Comparison of ENCODE assay signal across 9 cellular contexts in genomic region chr18:22560283-22560627, GRCh38.
A peak's percentile ranks its signal among the peaks of the same experiment; 100 is the strongest.
DNase-seq lines count a peak whose midpoint lies in the region; ATAC-seq, FAIRE-seq and TF ChIP-seq lines count a peak whose summit lies in the region.
"Had no signal": no experiment of that assay in that cellular context is flagged by ENCODE, and none has a peak within 500 bp of the region (broad histone marks: within the 10 kb centered on the region; RNA-seq: fewer than 3 reads in every experiment).

No MANE protein-coding gene starts in this region.

- H3K4me1 ChIP-seq in HEK293 (ENCODE audit: control insufficient read depth, insufficient read depth, low read length) (peaks cover 12% of the 10 kb centered on the region; the same call in 1 of the 2 replicates), body of pancreas (peaks cover 16% of the 10 kb centered on the region), HepG2 (ENCODE audit: insufficient read depth, low read length) (peaks cover 17% of the 10 kb centered on the region), smooth muscle cell (ENCODE audit: low read depth) (peaks cover 27% of the 10 kb centered on the region)

- H3K4me3 ChIP-seq in HEK293 (ENCODE audit: low read depth, low read length) = no peak overlapping the region
- no peak overlapping the region for H3K4me3 ChIP-seq in body of pancreas
- peak overlapping the region in 2 of 3 experiments; percentile 67 to 72; a peak in 4 of 6 replicates for H3K4me3 ChIP-seq in HepG2 (replicated peaks in 1 of 3; ENCODE audit: insufficient read depth in 1 of 3, low read depth in 2 of 3, low read length in 3 of 3)
- H3K4me3 ChIP-seq in smooth muscle cell = peak overlapping the region; percentile 69

- CTCF ChIA-PET in HEK293 (lab: Yijun Ruan, JAX) (interaction anchor here (0.7 to 0.9 kb wide), 2 partner anchors 112 to 380 kb away, joined by 4 read pairs; no protein-coding TSS in a partner anchor), HepG2 (lab: Yijun Ruan, JAX; ENCODE audit: low intra/inter-chr PET ratio, low total read pairs) (no interaction called here)

- H3K9me3 ChIP-seq in HEK293 (ENCODE audit: control insufficient read depth, insufficient read depth, low read depth, low read length) = no peaks in the 10 kb centered on the region
- H3K9me3 ChIP-seq in body of pancreas = no peaks in the 10 kb centered on the region
- H3K9me3 ChIP-seq in HepG2 (ENCODE audit: low read length) = no peaks in the 10 kb centered on the region
- H3K9me3 ChIP-seq in smooth muscle cell (replicated peaks; ENCODE audit: low read depth) = no peaks in the 10 kb centered on the region

- H3F3A ChIP-seq in smooth muscle cell (ENCODE audit: low read depth) = peaks cover 15% of the 10 kb centered on the region

- POLR2A ChIA-PET in HEK293 (lab: Yijun Ruan, JAX) (no interaction called here), HepG2 (lab: Yijun Ruan, JAX) (no interaction called here)

- H3K4me2 ChIP-seq in HepG2 (ENCODE audit: low read depth, low read length) = peak overlapping the region; percentile 87
- peak overlapping the region; percentile 98 for H3K4me2 ChIP-seq in smooth muscle cell

- DNase-seq in body of pancreas (no peak), HepG2 (ENCODE audit: low spot score) (no peak), smooth muscle cell (lab: John Stamatoyannopoulos, UW; ENCODE audit: unreplicated experiment) (no peak), epidermal melanocyte (ENCODE audit: insufficient read length, low spot score) (no peak), sciatic nerve (ENCODE audit: low spot score) (no peak), H4 (ENCODE audit: low spot score) (no peak)
- no peak for DNase-seq in stimulated activated CD4-positive, alpha-beta T cell treated with anti-CD3 and anti-CD28 coated beads, Interleukin-2, amount 100 ng/mL, for 24 hours

- H2AFZ ChIP-seq in HepG2 (ENCODE audit: low read length) (no peak overlapping the region), smooth muscle cell (ENCODE audit: low read depth) (no peak overlapping the region)

- no peak for ATAC-seq in body of pancreas
- ATAC-seq in HepG2 = no peak
- no peak for ATAC-seq in sciatic nerve

- no peaks in the 10 kb centered on the region for H3K79me2 ChIP-seq in HepG2 (ENCODE audit: insufficient read depth, low read length)
- H3K79me2 ChIP-seq in smooth muscle cell (ENCODE audit: low read depth) = peaks cover 17% of the 10 kb centered on the region

- TF ChIP-seq CTCF in HEK293 (tag by site-specific recombination; IDR thresholded peaks at IDR 0.05) (0 out of 2 replicates have a peak, but pooled peaks have one; percentile 2), body of pancreas (IDR thresholded peaks at IDR 0.05) (no peak), HepG2 (CRISPR knock-in tag; IDR thresholded peaks at IDR 0.05) (no peak), smooth muscle cell (IDR thresholded peaks at IDR 0.05; ENCODE audit: borderline replicate concordance, insufficient read depth, poor library complexity, severe bottlenecking) (no peak)

- H3K27me3 ChIP-seq in body of pancreas (no peaks in the 10 kb centered on the region), HepG2 (ENCODE audit: control insufficient read depth in 1 of 2, insufficient read depth in 2 of 2, low read length in 2 of 2) (peaks cover 2 to 11% of the 10 kb centered on the region in 2 experiments), smooth muscle cell (ENCODE audit: low read depth) (no peaks in the 10 kb centered on the region)

- 56 to 75% methylated on average over 7 of the region's 7 CpGs for WGBS in body of pancreas, 2 donors
- 66% methylated on average over 7 of the region's 7 CpGs for WGBS in HepG2 (ENCODE audit: low lambda C conversion rate)
- WGBS in smooth muscle cell (ENCODE audit: low lambda C conversion rate) = 5% methylated on average over 7 of the region's 7 CpGs

- H3K36me3 ChIP-seq in HEK293 (ENCODE audit: control insufficient read depth in 2 of 2, insufficient read depth in 1 of 2, low read length in 2 of 2) = no peaks in the 10 kb centered on the region
- H3K36me3 ChIP-seq in body of pancreas (replicated peaks in 1 of 2; ENCODE audit: insufficient read depth in 1 of 2, low read depth in 2 of 2) = no peaks in the 10 kb centered on the region
- H3K36me3 ChIP-seq in HepG2 (replicated peaks in 1 of 2; ENCODE audit: control insufficient read depth in 1 of 2, insufficient read depth in 2 of 2, low read length in 2 of 2) = no peaks in the 10 kb centered on the region
- no peaks in the 10 kb centered on the region for H3K36me3 ChIP-seq in smooth muscle cell (ENCODE audit: low read depth)

- TF ChIP-seq EP300 in HepG2 (IDR thresholded peaks at IDR 0.05; ENCODE audit: low read depth in 2 of 2, low read length in 2 of 2) (no peak), HepG2 (CRISPR knock-in tag; IDR thresholded peaks at IDR 0.05; ENCODE audit: borderline replicate concordance) (no peak)

- intact Hi-C loops in body of pancreas (cut with DNase I) (loop anchor here (10.0 kb wide), 1 partner anchor 385 kb away; no protein-coding TSS in a partner anchor), HepG2 (cut with micrococcal nuclease; ENCODE audit: unreplicated experiment) (loop anchor here (5.0 to 10.0 kb wide), 4 partner anchors 68 to 563 kb away; no protein-coding TSS in a partner anchor), sciatic nerve (cut with DNase I) (no loop called here)

- TF ChIP-seq POLR2A in body of pancreas (IDR thresholded peaks at IDR 0.05) (no peak), HepG2 (IDR thresholded peaks at IDR 0.05; ENCODE audit: insufficient read depth in 1 of 2, low read depth in 2 of 2, low read length in 2 of 2) (no peak)

- TF ChIP-seq RAD21 in HepG2 (CRISPR knock-in tag; IDR thresholded peaks at IDR 0.05) = no peak

- H3K27ac ChIP-seq in HEK293 (ENCODE audit: extremely low read depth, low read depth, low read length) (peak overlapping the region; percentile 99), body of pancreas (peak overlapping the region in 3 of 4 donors; percentile 75 to 89 (median 87)), HepG2 (ENCODE audit: extremely low read length, insufficient read depth, low read length) (no peak overlapping the region), smooth muscle cell (ENCODE audit: low read depth) (peak overlapping the region; percentile 98)

- H4K20me1 ChIP-seq in HepG2 (ENCODE audit: insufficient read depth, low read length) = no peaks in the 10 kb centered on the region
- H4K20me1 ChIP-seq in smooth muscle cell (ENCODE audit: low read depth) = no peaks in the 10 kb centered on the region

- FAIRE-seq in HepG2 (lab: Jason Lieb, UNC) = no peak
- FAIRE-seq: kidney had no signal

- in situ Hi-C loops in HepG2 (cut with HindIII; ENCODE audit: extremely low pct_ligation_motif_present, low pct_unique_long_range_greater_than_20kb) = loop anchor here (5.0 to 10.0 kb wide), 2 partner anchors 185 to 648 kb away; no protein-coding TSS in a partner anchor

- H3K9ac ChIP-seq in HepG2 (ENCODE audit: insufficient read depth, low read depth, low read length) (peak overlapping the region; percentile 1; the same call in 1 of the 2 replicates), smooth muscle cell (ENCODE audit: low read depth) (peak overlapping the region; percentile 95)

- no TSS peak for BruUV-seq in HepG2 (replicated peaks; lab: Mats Ljungman, UMichigan)

TF ChIP-seq in HEK293, 187 proteins besides CTCF, POLR2A, EP300 and RAD21 (continues in another document):
- TF ChIP-seq RBAK (tag by site-specific recombination; IDR thresholded peaks at IDR 0.05) (no peak), ZNF580 (tag by site-specific recombination; IDR thresholded peaks at IDR 0.05) (no peak), ZNF335 (tag by site-specific recombination; conservative IDR thresholded peaks at IDR 0.05) (peak; percentile 43; the same call in 1 of the 2 replicates), ZNF292 (tag by site-specific recombination; IDR thresholded peaks at IDR 0.05; ENCODE audit: borderline replicate concordance, low read depth) (no peak), ZNF341 (tag by site-specific recombination; IDR thresholded peaks at IDR 0.05; ENCODE audit: low read depth) (no peak), MEIS1 (CRISPR knock-in tag; IDR thresholded peaks at IDR 0.05; ENCODE audit: borderline replicate concordance) (no peak)

TF ChIP-seq in HepG2, 621 proteins besides CTCF, POLR2A, EP300 and RAD21 (continues in another document):
- TF ChIP-seq SOX6 (IDR thresholded peaks at IDR 0.05) (no peak), SOX6 (CRISPR knock-in tag; IDR thresholded peaks at IDR 0.05) (no peak), SMAD3 (CRISPR knock-in tag; IDR thresholded peaks at IDR 0.05) (no peak), ZNF878 (CRISPR knock-in tag; IDR thresholded peaks at IDR 0.05) (no peak), CSRNP1 (CRISPR knock-in tag; IDR thresholded peaks at IDR 0.05) (no peak)

Comparison
In these comparisons a context has a peak if more than half of its experiments do, and no peak if none do; other contexts are left out.
1. H3K4me3 ChIP-seq: peak in HepG2 (2 of 3) and smooth muscle cell (single experiment); none in HEK293 (single experiment) and body of pancreas (0 of 2).
2. Of the 63 proteins assayed by ChIP-seq in both HepG2 and HEK293: peak only in HepG2: none; only in HEK293: CTCF, ZNF335 and ZNF501; in both: none; in neither: 60.